In the genomic region with DNA sequence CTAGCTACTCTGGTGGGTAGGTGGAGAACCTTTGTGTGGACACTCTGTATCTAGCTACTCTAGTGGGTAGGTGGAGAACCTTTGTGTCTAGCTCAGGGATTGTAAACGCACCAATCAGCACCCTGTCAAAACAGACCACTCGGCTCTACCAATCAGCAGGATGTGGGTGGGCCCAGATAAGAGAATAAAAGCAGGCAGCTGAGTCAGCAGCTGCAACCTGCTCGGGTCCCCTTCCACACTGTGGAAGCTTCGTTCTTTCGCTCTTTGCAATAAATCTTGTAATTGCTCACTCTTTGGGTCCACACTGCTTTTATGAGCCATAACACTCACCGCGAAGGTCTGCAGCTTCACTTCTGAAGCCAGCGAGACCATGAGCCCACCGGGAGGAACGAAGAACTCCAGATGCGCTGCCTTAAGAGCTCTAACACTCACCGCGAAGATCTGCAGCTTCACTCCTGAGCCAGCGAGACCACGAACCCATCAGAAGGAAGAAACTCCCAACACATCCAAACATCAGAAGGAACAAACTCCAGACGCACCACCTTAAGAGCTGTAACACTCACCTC, we compare ENCODE assay signal across 11 cellular contexts. TPM values are rescaled to one million over a fixed set of nuclear protein-coding genes. Genes with fewer than 3 reads are reported as not detected.
"Had no signal": no experiment of that assay in that cellular context is flagged by ENCODE, and none has a peak within 500 bp of the region (broad histone marks: within the 10 kb centered on the region; RNA-seq: fewer than 3 reads in every experiment).

No MANE protein-coding gene starts in this region.

RNA-seq across cellular contexts. Expression of a gene that starts 29.7 kb away (rescaled TPM):
- total RNA-seq: activated CD4-positive, alpha-beta memory T cell treated with anti-CD3 and anti-CD28 coated beads, Interleukin-2, amount 10 ng/mL, durations not matched to agents 7 days and 5 days; activated CD4-positive, alpha-beta T cell treated with anti-CD3 and anti-CD28 coated beads for 36 hours; activated CD4-positive, alpha-beta T cell treated with anti-CD3 and anti-CD28 coated beads, Interleukin-2, amount 10 ng/mL, durations not matched to agents 7 days and 5 days; activated CD8-positive, alpha-beta memory T cell treated with anti-CD3 and anti-CD28 coated beads for 36 hours; activated naive CD8-positive, alpha-beta T cell treated with anti-CD3 and anti-CD28 coated beads, Interleukin-2, amount 10 ng/mL, durations not matched to agents 7 days and 5 days; activated T-cell treated with anti-CD3 and anti-CD28 coated beads, Interleukin-2, amount 50 U/mL, for 4 hours; activated T-cell treated with anti-CD3 and anti-CD28 coated beads, Interleukin-2, amount 50 U/mL, for 72 hours; activated T-helper 1 cell treated with anti-CD3 and anti-CD28 coated beads, Interleukin-12 subunit alpha, Interleukin-12 subunit beta, Interleukin-2, Interleukin-4 antibody, amounts not matched to agents 30 ng/mL and 10 ng/mL and 1 ng/mL, durations not matched to agents 14 hours and 24 hours and 36 hours; activated T-helper 17 cell treated with anti-CD3 and anti-CD28 coated beads, Interleukin-2, amount 50 U/mL, for 72 hours; bronchial epithelial cell; T-helper 1 cell treated with Interleukin-12 subunit alpha and Interleukin-12 subunit beta and Interleukin-4 antibody, amounts not matched to agents 30 ng/mL and 1 ng/mL, for 36 hours had no signal
